Comparison of ENCODE assay signal across 15 cellular contexts in genomic region chrX:17413228-17413627, GRCh38. TPM values are rescaled to one million over a fixed set of nuclear protein-coding genes. Genes with fewer than 3 reads are reported as not detected.
DNase-seq lines count a peak whose midpoint lies in the region; ATAC-seq and TF ChIP-seq lines count a peak whose summit lies in the region.
"Had no signal": no experiment of that assay in that cellular context is flagged by ENCODE, and none has a peak within 500 bp of the region (broad histone marks: within the 10 kb centered on the region; RNA-seq: fewer than 3 reads in every experiment).

No MANE protein-coding gene starts in this region.

- no peak for ATAC-seq in stimulated activated naive CD8-positive, alpha-beta T cell treated with anti-CD3 and anti-CD28 coated beads, Interleukin-15, Interleukin-2, amounts not matched to agents 100 U/mL and 50 U/mL, for 24 hours
- ATAC-seq in RWPE2 (ENCODE audit: low read depth), result peak; percentile 43
- ATAC-seq in psoas muscle, result no peak

- peak overlapping the region; percentile 52 for H3K27ac Mint-ChIP-seq in stimulated activated naive CD8-positive, alpha-beta T cell treated with anti-CD3 and anti-CD28 coated beads, Interleukin-15, Interleukin-2, amounts not matched to agents 100 ng/mL and 50 ng/mL, for 24 hours

- peaks cover 29% of the 10 kb centered on the region for H3K4me1 Mint-ChIP-seq in stimulated activated naive CD8-positive, alpha-beta T cell treated with anti-CD3 and anti-CD28 coated beads, Interleukin-15, Interleukin-2, amounts not matched to agents 100 ng/mL and 50 ng/mL, for 24 hours (ENCODE audit: low read depth)

- no peaks in the 10 kb centered on the region for H3K36me3 Mint-ChIP-seq in stimulated activated naive CD8-positive, alpha-beta T cell treated with anti-CD3 and anti-CD28 coated beads, Interleukin-15, Interleukin-2, amounts not matched to agents 100 ng/mL and 50 ng/mL, for 24 hours (ENCODE audit: low read depth)

- H3K4me1 ChIP-seq in RWPE2 (ENCODE audit: insufficient read depth, poor library complexity, severe bottlenecking), result peaks cover 32% of the 10 kb centered on the region
- no peaks in the 10 kb centered on the region for H3K4me1 ChIP-seq in psoas muscle
- H3K4me1 ChIP-seq: parathyroid adenoma had no signal

- 72 to 84% (median 81%) methylated on average over 4 of the region's 4 CpGs for WGBS in psoas muscle, 3 donors

- intact Hi-C loops in psoas muscle (cut with DNase I), result no loop called here

- H3K36me3 ChIP-seq in RWPE2 (ENCODE audit: low read depth) (no peaks in the 10 kb centered on the region), psoas muscle (ENCODE audit: insufficient read depth in 1 of 2, low read depth in 1 of 2) (no peaks in the 10 kb centered on the region)
- H3K36me3 ChIP-seq: cardiac muscle cell had no signal

- TF ChIP-seq CTCF in RWPE2 (IDR thresholded peaks at IDR 0.05; ENCODE audit: poor library complexity, severe bottlenecking) (no peak), psoas muscle (IDR thresholded peaks at IDR 0.05) (no peak)

- H3K27ac ChIP-seq in RWPE2 (ENCODE audit: poor library complexity, severe bottlenecking) (peak overlapping the region; percentile 81), psoas muscle (no peak overlapping the region)
- H3K27ac ChIP-seq: C4-2B, cardiac muscle cell, parathyroid adenoma had no signal

- H3K4me3 ChIP-seq in RWPE2 (ENCODE audit: severe bottlenecking) (no peak overlapping the region), psoas muscle (no peak overlapping the region)
- H3K4me3 ChIP-seq: cardiac muscle cell, lung had no signal

- H3K9me3 ChIP-seq in RWPE2 (ENCODE audit: severe bottlenecking), result no peaks in the 10 kb centered on the region
- H3K9me3 ChIP-seq in psoas muscle, result no peaks in the 10 kb centered on the region

- no peak overlapping the region for H3K4me3 Mint-ChIP-seq in stimulated activated naive CD8-positive, alpha-beta T cell treated with anti-CD3 and anti-CD28 coated beads, Interleukin-15, Interleukin-2, amounts not matched to agents 100 ng/mL and 50 ng/mL, for 24 hours

- H3K9me3 Mint-ChIP-seq in stimulated activated naive CD8-positive, alpha-beta T cell treated with anti-CD3 and anti-CD28 coated beads, Interleukin-15, Interleukin-2, amounts not matched to agents 100 ng/mL and 50 ng/mL, for 24 hours, result no peaks in the 10 kb centered on the region

- H3K27me3 ChIP-seq in RWPE2 (ENCODE audit: insufficient read depth, poor library complexity, severe bottlenecking) (no peaks in the 10 kb centered on the region), psoas muscle (ENCODE audit: insufficient read depth in 3 of 3, low read length in 2 of 3) (peaks cover 0 to 8% (median 0%) of the 10 kb centered on the region in 3 donors)
- H3K27me3 ChIP-seq: cardiac muscle cell had no signal

- DNase-seq in stimulated activated naive CD8-positive, alpha-beta T cell treated with anti-CD3 and anti-CD28 coated beads, Interleukin-15, Interleukin-2, amounts not matched to agents 100 U/mL and 50 U/mL, for 24 hours, result no peak
- DNase-seq in RWPE2 (ENCODE audit: low spot score) (no peak), fibroblast of peridontal ligament (ENCODE audit: extremely low read depth) (peak; percentile 79), DMS153 (lab: John Stamatoyannopoulos, UW) (no peak), psoas muscle (no peak), NCI-H1694 treated with DMSO at 0.1 percent for 48 hours (lab: John Stamatoyannopoulos, UW) (no peak)
- no peak for DNase-seq in activated effector memory CD4-positive, alpha-beta T cell treated with anti-CD3 and anti-CD28 coated beads, Interleukin-2, amount 50 U/mL, for 16 hours
- DNase-seq: activated CD8-positive, alpha-beta memory T cell treated with anti-CD3 and anti-CD28 coated beads, Interleukin-2, amount 50 U/mL, for 48 hours; MM.1S; stimulated activated CD4-positive, alpha-beta T cell treated with anti-CD3 and anti-CD28 coated beads, Interleukin-4, amount 100 ng/mL, for 1 hour had no signal

- H3K27me3 Mint-ChIP-seq in stimulated activated naive CD8-positive, alpha-beta T cell treated with anti-CD3 and anti-CD28 coated beads, Interleukin-15, Interleukin-2, amounts not matched to agents 100 ng/mL and 50 ng/mL, for 24 hours, result peaks cover 4% of the 10 kb centered on the region

RNA-seq across cellular contexts. Expression of gene NHS, which starts 38.2 kb away (rescaled TPM):
- 1 to 10 TPM in 1 of 4 donors, under 1 TPM in 3; 0.22 to 1.3 (median 0.37) TPM for total RNA-seq in psoas muscle
- polyA plus RNA-seq in psoas muscle, result under 1 TPM; 0.04 to 0.09 (median 0.08) TPM
